Comparison of ENCODE assay signal across 8 cellular contexts in the genomic region with DNA sequence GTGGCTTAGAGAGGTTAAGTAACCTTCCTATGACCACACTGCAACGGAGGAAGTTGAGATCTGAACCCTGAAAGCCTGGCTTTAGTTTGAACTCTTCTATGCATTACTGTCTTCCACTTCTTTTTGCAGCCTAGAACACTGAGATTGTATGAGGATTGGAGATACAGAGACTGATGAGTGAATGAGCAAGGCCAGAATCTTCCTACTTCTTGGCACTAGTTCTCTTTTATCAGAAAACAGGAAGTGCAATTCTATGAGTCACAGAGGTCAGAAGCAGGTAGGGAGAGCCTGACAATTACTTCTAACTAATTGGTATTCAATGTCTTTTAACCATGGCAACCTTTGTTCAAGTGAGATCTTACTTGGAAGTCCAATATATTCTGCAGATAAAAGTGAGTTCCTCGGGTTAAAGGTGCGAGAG.
A peak's percentile ranks its signal among the peaks of the same experiment; 100 is the strongest.
DNase-seq lines count a peak whose midpoint lies in the region; ATAC-seq and TF ChIP-seq lines count a peak whose summit lies in the region.

No MANE protein-coding gene starts in this region.

- 43 to 71% methylated on average over 3 of the region's 3 CpGs for WGBS in lower leg skin, 2 donors

- H3K27ac Mint-ChIP-seq in activated naive CD8-positive, alpha-beta T cell treated with anti-CD3 and anti-CD28 coated beads, Interleukin-2, amount 50 U/mL, for 24 hours: peak overlapping the region; percentile 68

- no peaks in the 10 kb centered on the region for H3K36me3 Mint-ChIP-seq in activated naive CD8-positive, alpha-beta T cell treated with anti-CD3 and anti-CD28 coated beads, Interleukin-2, amount 50 U/mL, for 24 hours (ENCODE audit: low read depth)

- DNase-seq in AML-193 (lab: John Stamatoyannopoulos, UW) (peak; percentile 75 to 82), HT-29 (ENCODE audit: low spot score) (peak; percentile 36), iPS-NIHi11 (ENCODE audit: low spot score) (no peak), NCI-H748 (lab: John Stamatoyannopoulos, UW; ENCODE audit: unreplicated experiment) (no peak), lower leg skin (ENCODE audit: low spot score in 2 of 2) (no peak), NCI-H2196 treated with DMSO at 0.1 percent for 48 hours (lab: John Stamatoyannopoulos, UW; ENCODE audit: unreplicated experiment) (no peak)
- no peak for DNase-seq in activated naive CD8-positive, alpha-beta T cell treated with anti-CD3 and anti-CD28 coated beads, Interleukin-2, amount 50 U/mL, for 24 hours

- H3K4me3 ChIP-seq in lower leg skin (ENCODE audit: low read depth, poor library complexity, severe bottlenecking): no peak overlapping the region

- TF ChIP-seq CTCF in lower leg skin (IDR thresholded peaks at IDR 0.05): no peak

- H3K9me3 Mint-ChIP-seq in activated naive CD8-positive, alpha-beta T cell treated with anti-CD3 and anti-CD28 coated beads, Interleukin-2, amount 50 U/mL, for 24 hours: peaks cover 4% of the 10 kb centered on the region

- peak; percentile 50 for ATAC-seq in GM19328 (IDR thresholded peaks at IDR 0.05; ENCODE audit: unreplicated experiment)
- peak; percentile 53 for ATAC-seq in activated naive CD8-positive, alpha-beta T cell treated with anti-CD3 and anti-CD28 coated beads, Interleukin-2, amount 50 U/mL, for 24 hours

- H3K27me3 Mint-ChIP-seq in activated naive CD8-positive, alpha-beta T cell treated with anti-CD3 and anti-CD28 coated beads, Interleukin-2, amount 50 U/mL, for 24 hours: no peaks in the 10 kb centered on the region

- intact Hi-C loops in lower leg skin (cut with DNase I; ENCODE audit: low total_unique reads): no loop called here

- H3K4me1 Mint-ChIP-seq in activated naive CD8-positive, alpha-beta T cell treated with anti-CD3 and anti-CD28 coated beads, Interleukin-2, amount 50 U/mL, for 24 hours: peaks cover 64% of the 10 kb centered on the region

- H3K4me3 Mint-ChIP-seq in activated naive CD8-positive, alpha-beta T cell treated with anti-CD3 and anti-CD28 coated beads, Interleukin-2, amount 50 U/mL, for 24 hours: no peak overlapping the region

- TF ChIP-seq POLR2A in lower leg skin (IDR thresholded peaks at IDR 0.05): no peak

Comparison
In these comparisons a context has a peak if more than half of its experiments do, and no peak if none do; other contexts are left out.
1. DNase-seq: peak in AML-193 (2 of 2) and HT-29 (single experiment); none in activated naive CD8-positive, alpha-beta T cell treated with anti-CD3 and anti-CD28 coated beads, Interleukin-2, amount 50 U/mL, for 24 hours (single experiment), iPS-NIHi11 (single experiment), NCI-H748 (single experiment), lower leg skin (0 of 2) and NCI-H2196 treated with DMSO at 0.1 percent for 48 hours (single experiment).